ENCODE assay signal across 1 cellular context in the genomic region with DNA sequence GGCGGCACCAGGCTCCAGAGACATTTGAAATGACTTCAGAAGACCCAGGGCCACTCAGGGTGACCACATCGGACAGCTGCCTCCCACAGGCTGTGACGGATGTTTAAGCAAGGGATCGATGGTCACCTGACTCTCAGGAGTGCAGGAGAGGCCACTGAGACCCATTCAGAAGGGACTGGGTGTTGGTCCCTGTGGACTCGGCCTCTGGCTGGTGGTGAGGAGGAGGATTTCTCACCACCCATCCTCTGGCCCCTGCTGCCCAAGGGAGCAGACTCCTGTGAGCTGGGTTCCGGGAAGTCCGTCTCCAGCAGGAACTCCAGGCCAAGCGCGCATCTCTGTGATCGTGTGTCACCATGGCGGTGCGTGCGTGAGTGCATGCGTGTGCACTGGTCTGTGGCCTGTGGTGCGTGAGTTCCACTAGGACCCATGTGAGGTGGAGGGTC.
TF ChIP-seq lines count a peak whose summit lies in the region.

No MANE protein-coding gene starts in this region.

TF ChIP-seq in HepG2, 621 proteins besides CTCF, POLR2A, EP300 and RAD21:
- TF ChIP-seq, protein P1, sequence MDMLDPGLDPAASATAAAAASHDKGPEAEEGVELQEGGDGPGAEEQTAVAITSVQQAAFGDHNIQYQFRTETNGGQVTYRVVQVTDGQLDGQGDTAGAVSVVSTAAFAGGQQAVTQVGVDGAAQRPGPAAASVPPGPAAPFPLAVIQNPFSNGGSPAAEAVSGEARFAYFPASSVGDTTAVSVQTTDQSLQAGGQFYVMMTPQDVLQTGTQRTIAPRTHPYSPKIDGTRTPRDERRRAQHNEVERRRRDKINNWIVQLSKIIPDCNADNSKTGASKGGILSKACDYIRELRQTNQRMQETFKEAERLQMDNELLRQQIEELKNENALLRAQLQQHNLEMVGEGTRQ (IDR thresholded peaks at IDR 0.05; ENCODE audit: low read depth, low read length), result peak; percentile 18; the same call in 1 of the 2 replicates
- TF ChIP-seq, protein P1 (CRISPR knock-in tag; IDR thresholded peaks at IDR 0.05; ENCODE audit: borderline replicate concordance), result no peak
- TF ChIP-seq BHLHE40 (IDR thresholded peaks at IDR 0.05; ENCODE audit: low read length), result no peak
- TF ChIP-seq CHD2 (IDR thresholded peaks at IDR 0.05; ENCODE audit: low read depth, low read length), result 0 out of 2 replicates have a peak, but pooled peaks have one; percentile 28
